In the genomic region with DNA sequence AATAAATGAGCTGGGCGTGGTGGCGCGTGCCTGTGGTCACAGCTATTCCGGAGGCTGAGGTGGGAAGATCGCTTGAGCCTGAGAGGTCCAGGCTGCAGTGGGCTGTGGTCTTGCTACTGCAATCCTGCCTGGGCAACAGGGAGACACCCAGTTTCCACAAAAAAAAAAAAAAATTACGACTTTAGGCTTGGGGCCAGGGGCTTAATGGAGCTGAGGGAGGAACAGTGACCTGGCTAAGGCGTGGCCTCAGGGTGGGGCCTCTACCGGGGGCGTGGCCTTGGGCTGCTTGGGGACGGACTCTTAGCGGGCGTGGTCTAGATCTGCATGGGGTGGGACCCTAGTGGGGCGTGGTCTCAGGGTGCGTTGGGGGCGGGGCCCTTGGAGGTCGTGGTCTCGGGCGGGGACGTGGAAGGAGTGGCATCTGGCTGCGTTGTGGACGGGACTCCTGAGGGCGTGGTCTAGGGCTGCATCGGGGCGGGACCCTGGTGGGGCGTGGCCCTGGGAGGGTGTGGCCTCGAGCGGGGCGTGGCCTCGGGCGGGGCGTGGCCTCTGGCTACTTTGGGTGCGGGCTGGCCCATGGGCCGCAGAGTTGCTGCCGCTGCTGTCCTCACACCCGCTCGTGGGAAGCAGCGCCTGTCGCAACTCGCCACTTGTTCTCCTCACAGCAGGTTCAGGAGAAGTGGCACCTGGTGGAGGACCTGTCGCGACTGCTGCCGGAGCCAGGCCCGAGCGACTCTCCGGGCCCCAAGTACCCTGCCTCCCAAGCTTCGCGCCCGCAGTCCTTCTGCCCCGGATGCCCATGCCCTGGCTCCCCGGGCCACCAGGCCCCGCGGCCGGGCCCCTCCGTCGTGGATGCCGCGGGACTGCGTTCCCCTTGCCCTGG, we compare ENCODE assay signal across 8 cellular contexts. TPM values are rescaled to one million over a fixed set of nuclear protein-coding genes. Genes with fewer than 3 reads are reported as not detected.
DNase-seq lines count a peak whose midpoint lies in the region; ATAC-seq, FAIRE-seq and TF ChIP-seq lines count a peak whose summit lies in the region.

No MANE protein-coding gene starts in this region.

- TF ChIP-seq EP300 in stomach (IDR thresholded peaks at IDR 0.05) = no peak

- TF ChIP-seq CTCF in Caco-2 (IDR thresholded peaks at IDR 0.05; ENCODE audit: insufficient read depth in 1 of 2, low read depth in 1 of 2, low read length in 1 of 2, severe bottlenecking in 1 of 2, unreplicated experiment in 1 of 2) (no peak), endothelial cell of umbilical vein (IDR thresholded peaks at IDR 0.05; ENCODE audit: extremely low read depth in 1 of 2, insufficient read depth in 1 of 2, low read depth in 1 of 2, low read length in 2 of 2) (no peak), stomach (IDR thresholded peaks at IDR 0.05) (no peak)

- DNase-seq in Caco-2 (peak; percentile 93 to 98), endothelial cell of umbilical vein (ENCODE audit: low read depth, low spot score) (peak; percentile 84), stomach (peak; percentile 96)
- peak; percentile 72 for DNase-seq in NK-92 treated with Interleukin-12 subunit alpha and Interleukin-12 subunit beta, amount 100 ng/mL, for 24 hours (lab: John Stamatoyannopoulos, UW)
- peak; percentile 99 for DNase-seq in activated CD4-positive, alpha-beta memory T cell treated with anti-CD3 and anti-CD28 coated beads, Interleukin-2, amount 10 ng/mL, durations not matched to agents 7 days and 5 days
- peak; percentile 91 for DNase-seq in natural killer cell treated with Interleukin-12 subunit alpha and Interleukin-12 subunit beta and Interleukin-15 and Interleukin-18, amount 100 ng/mL, for 72 hours (ENCODE audit: low spot score)

- peaks cover 31% of the 10 kb centered on the region for H3K4me1 ChIP-seq in Caco-2
- H3K4me1 ChIP-seq in endothelial cell of umbilical vein (ENCODE audit: control insufficient read depth, extremely low read depth, insufficient read depth, low read length) = peaks cover 22% of the 10 kb centered on the region
- H3K4me1 ChIP-seq in stomach = peaks cover 32 to 84% (median 50%) of the 10 kb centered on the region in 4 donors

- H3K9me3 ChIP-seq in Caco-2 (no peaks in the 10 kb centered on the region), endothelial cell of umbilical vein (replicated peaks; ENCODE audit: control insufficient read depth, insufficient read depth, low read length) (no peaks in the 10 kb centered on the region), stomach (no peaks in the 10 kb centered on the region)

- CTCF ChIA-PET in Caco-2 (lab: Charles Lee) (interaction anchor here (0.7 to 1.1 kb wide), 2 partner anchors 12 to 36 kb away, joined by 4 to 9 read pairs; no protein-coding TSS in a partner anchor), endothelial cell of umbilical vein (lab: Charles Lee) (interaction anchor here (1.0 to 1.6 kb wide), 2 partner anchors 12 to 36 kb away, joined by 3 to 4 read pairs; a partner anchor contains a TSS)
- CTCF ChIA-PET in activated CD4-positive, alpha-beta memory T cell treated with anti-CD3 and anti-CD28 coated beads, Interleukin-2, amount 10 ng/mL, durations not matched to agents 7 days and 5 days (lab: Charles Lee) = interaction anchor here (0.6 to 8.2 kb wide), 11 partner anchors 9 to 681 kb away, joined by 3 to 106 read pairs (median 5); a partner anchor contains a TSS

- H3K4me2 ChIP-seq in endothelial cell of umbilical vein (ENCODE audit: insufficient read depth, low read length) = peak overlapping the region; percentile 44

- peak; percentile 94 for FAIRE-seq in endothelial cell of umbilical vein (lab: Jason Lieb, UNC)

- dilution Hi-C loops in endothelial cell of umbilical vein (cut with MboI; ENCODE audit: extremely low pct_ligation_motif_present, low sequenced_read_pairs) = no loop called here

- H3K9me3 Mint-ChIP-seq in Caco-2 (ENCODE audit: unreplicated experiment) = no peaks in the 10 kb centered on the region
- H3K9me3 Mint-ChIP-seq in activated CD4-positive, alpha-beta memory T cell treated with anti-CD3 and anti-CD28 coated beads, Interleukin-2, amount 10 ng/mL, durations not matched to agents 7 days and 5 days = no peaks in the 10 kb centered on the region
- H3K9me3 Mint-ChIP-seq in natural killer cell treated with Interleukin-12 subunit alpha and Interleukin-12 subunit beta and Interleukin-15 and Interleukin-18, amount 100 ng/mL, for 72 hours = no peaks in the 10 kb centered on the region

- no peak overlapping the region for H3K4me3 Mint-ChIP-seq in Caco-2 (ENCODE audit: unreplicated experiment)
- H3K4me3 Mint-ChIP-seq in activated CD4-positive, alpha-beta memory T cell treated with anti-CD3 and anti-CD28 coated beads, Interleukin-2, amount 10 ng/mL, durations not matched to agents 7 days and 5 days = peak overlapping the region; percentile 15
- H3K4me3 Mint-ChIP-seq in natural killer cell treated with Interleukin-12 subunit alpha and Interleukin-12 subunit beta and Interleukin-15 and Interleukin-18, amount 100 ng/mL, for 72 hours = peak overlapping the region; percentile 56

- peak overlapping the region; percentile 80 for H2AFZ ChIP-seq in endothelial cell of umbilical vein (ENCODE audit: low read depth, low read length)

- H3K36me3 ChIP-seq in Caco-2 (ENCODE audit: control insufficient read depth, insufficient read depth, low read length) (no peaks in the 10 kb centered on the region), endothelial cell of umbilical vein (ENCODE audit: control insufficient read depth in 2 of 2, extremely low read depth in 1 of 2, insufficient read depth in 2 of 2, low read length in 2 of 2) (no peaks in the 10 kb centered on the region), stomach (peaks cover 0 to 3% (median 0%) of the 10 kb centered on the region in 4 donors)

- ATAC-seq in GM19467 (IDR thresholded peaks at IDR 0.05; ENCODE audit: unreplicated experiment) = peak; percentile 65
- ATAC-seq in HG03558 (IDR thresholded peaks at IDR 0.05; ENCODE audit: extremely low read depth, unreplicated experiment) = peak; percentile 58
- peak; percentile 94 to 95 for ATAC-seq in natural killer cell treated with Interleukin-12 subunit alpha and Interleukin-12 subunit beta and Interleukin-15 and Interleukin-18, amount 100 ng/mL, for 72 hours

- H3K4me3 ChIP-seq in Caco-2 (ENCODE audit: low read depth, low read length) = no peak overlapping the region
- peak overlapping the region in 1 of 3 experiments; percentile 1 for H3K4me3 ChIP-seq in endothelial cell of umbilical vein (replicated peaks in 1 of 3; ENCODE audit: insufficient read depth in 1 of 3, low read depth in 1 of 3, low read length in 3 of 3)
- H3K4me3 ChIP-seq in stomach = peak overlapping the region; percentile 13 to 22 (median 20)

- H4K20me1 ChIP-seq in endothelial cell of umbilical vein (replicated peaks; ENCODE audit: control insufficient read depth, extremely low read depth, insufficient read depth, low read length) = no peaks in the 10 kb centered on the region

- H3K27ac ChIP-seq in endothelial cell of umbilical vein (ENCODE audit: insufficient read depth, low read depth, low read length) (no peak overlapping the region), stomach (peak overlapping the region; percentile 22 to 52 (median 48))

- TF ChIP-seq POLR2A in endothelial cell of umbilical vein (IDR thresholded peaks at IDR 0.05; ENCODE audit: low read depth, low read length) (peak; percentile 51), stomach (IDR thresholded peaks at IDR 0.05) (no peak)

- WGBS in stomach, 5 donors = 16 to 27% (median 22%) methylated on average over 31 to 58 of the region's 58 CpGs

- peaks cover 5% of the 10 kb centered on the region for H3K4me1 Mint-ChIP-seq in Caco-2 (ENCODE audit: low read depth, unreplicated experiment)
- H3K4me1 Mint-ChIP-seq in activated CD4-positive, alpha-beta memory T cell treated with anti-CD3 and anti-CD28 coated beads, Interleukin-2, amount 10 ng/mL, durations not matched to agents 7 days and 5 days = peaks cover 65% of the 10 kb centered on the region
- peaks cover 33 to 50% of the 10 kb centered on the region in 2 donors for H3K4me1 Mint-ChIP-seq in natural killer cell treated with Interleukin-12 subunit alpha and Interleukin-12 subunit beta and Interleukin-15 and Interleukin-18, amount 100 ng/mL, for 72 hours (ENCODE audit: low read depth in 2 of 2)

- H3K36me3 Mint-ChIP-seq in Caco-2 (ENCODE audit: insufficient read depth, unreplicated experiment) = peaks cover 8% of the 10 kb centered on the region
- H3K36me3 Mint-ChIP-seq in activated CD4-positive, alpha-beta memory T cell treated with anti-CD3 and anti-CD28 coated beads, Interleukin-2, amount 10 ng/mL, durations not matched to agents 7 days and 5 days (ENCODE audit: low read depth) = peaks cover 56% of the 10 kb centered on the region
- H3K36me3 Mint-ChIP-seq in natural killer cell treated with Interleukin-12 subunit alpha and Interleukin-12 subunit beta and Interleukin-15 and Interleukin-18, amount 100 ng/mL, for 72 hours = peaks cover 9% of the 10 kb centered on the region

- H3K27me3 ChIP-seq in Caco-2 (replicated peaks; ENCODE audit: control insufficient read depth, insufficient read depth, low read length) (no peaks in the 10 kb centered on the region), endothelial cell of umbilical vein (ENCODE audit: control insufficient read depth in 2 of 2, insufficient read depth in 2 of 2, low read length in 2 of 2) (no peaks in the 10 kb centered on the region), stomach (no peaks in the 10 kb centered on the region)

- intact Hi-C loops in Caco-2 (cut with micrococcal nuclease; ENCODE audit: unreplicated experiment) = loop anchor here (1.0 kb wide), 1 partner anchor 11 kb away; no protein-coding TSS in a partner anchor
- intact Hi-C loops in endothelial cell of umbilical vein (cut with micrococcal nuclease) = loop anchor here (1.0 to 2.0 kb wide), 3 partner anchors 11 to 47 kb away; a partner anchor contains a TSS
- intact Hi-C loops in stomach (cut with DNase I; ENCODE audit: low total_unique reads) = no loop called here

- H3K9ac ChIP-seq in endothelial cell of umbilical vein (replicated peaks; ENCODE audit: extremely low read depth, insufficient read depth, low read length) = no peak overlapping the region

- H3K79me2 ChIP-seq in endothelial cell of umbilical vein (ENCODE audit: control insufficient read depth, insufficient read depth, low read length) = no peaks in the 10 kb centered on the region

- POLR2A ChIA-PET in Caco-2 (lab: Charles Lee) (interaction anchor here (0.6 to 0.8 kb wide), 3 partner anchors 19 to 46 kb away, joined by 3 to 4 read pairs (median 3); a partner anchor contains a TSS), endothelial cell of umbilical vein (lab: Charles Lee) (no interaction called here)
- POLR2A ChIA-PET in activated CD4-positive, alpha-beta memory T cell treated with anti-CD3 and anti-CD28 coated beads, Interleukin-2, amount 10 ng/mL, durations not matched to agents 7 days and 5 days (lab: Charles Lee) = interaction anchor here (0.7 to 14.6 kb wide), 16 partner anchors 12 to 241 kb away, joined by 3 to 332 read pairs (median 4); a partner anchor contains a TSS

- no TSS peak for BruUV-seq in Caco-2 (replicated peaks; lab: Mats Ljungman, UMichigan)
- no TSS peak for BruUV-seq in endothelial cell of umbilical vein (replicated peaks; lab: Mats Ljungman, UMichigan)

- no peaks in the 10 kb centered on the region for H3K9me1 ChIP-seq in endothelial cell of umbilical vein (replicated peaks; ENCODE audit: control insufficient read depth, extremely low read depth, insufficient read depth, low read length)

- H3K27ac Mint-ChIP-seq in Caco-2 (ENCODE audit: unreplicated experiment) = peak overlapping the region; percentile 83
- H3K27ac Mint-ChIP-seq in activated CD4-positive, alpha-beta memory T cell treated with anti-CD3 and anti-CD28 coated beads, Interleukin-2, amount 10 ng/mL, durations not matched to agents 7 days and 5 days = peak overlapping the region; percentile 82
- H3K27ac Mint-ChIP-seq in natural killer cell treated with Interleukin-12 subunit alpha and Interleukin-12 subunit beta and Interleukin-15 and Interleukin-18, amount 100 ng/mL, for 72 hours = peak overlapping the region; percentile 34 to 53

- no peaks in the 10 kb centered on the region for H3K27me3 Mint-ChIP-seq in Caco-2 (ENCODE audit: insufficient read depth, unreplicated experiment)
- H3K27me3 Mint-ChIP-seq in activated CD4-positive, alpha-beta memory T cell treated with anti-CD3 and anti-CD28 coated beads, Interleukin-2, amount 10 ng/mL, durations not matched to agents 7 days and 5 days = no peaks in the 10 kb centered on the region
- no peaks in the 10 kb centered on the region for H3K27me3 Mint-ChIP-seq in natural killer cell treated with Interleukin-12 subunit alpha and Interleukin-12 subunit beta and Interleukin-15 and Interleukin-18, amount 100 ng/mL, for 72 hours

RNA-seq across cellular contexts. Expression of a gene that starts 5.8 kb away (rescaled TPM):
- not detected in 2 replicates for total RNA-seq in Caco-2 (2022)
- not detected for total RNA-seq in activated CD4-positive, alpha-beta memory T cell treated with anti-CD3 and anti-CD28 coated beads, Interleukin-2, amount 10 ng/mL, durations not matched to agents 7 days and 5 days
- not detected in 2 replicates for total RNA-seq in endothelial cell of umbilical vein
- not detected in 2 replicates for polyA plus RNA-seq in endothelial cell of umbilical vein
- not detected in 2 replicates for polyA plus RNA-seq in endothelial cell of umbilical vein (2011; cell fraction: cytosol; rRNA removed)
- polyA plus RNA-seq in endothelial cell of umbilical vein (2011; cell fraction: nucleus; rRNA removed) = not detected in 2 replicates
- not detected in 2 replicates for polyA plus RNA-seq in endothelial cell of umbilical vein (2012)
- polyA minus RNA-seq in endothelial cell of umbilical vein = not detected in 2 replicates
- polyA minus RNA-seq in endothelial cell of umbilical vein (2011; cell fraction: cytosol; rRNA and poly(A)+ RNA removed) = not detected
- not detected in 2 replicates for polyA minus RNA-seq in endothelial cell of umbilical vein (2011; cell fraction: nucleus; rRNA and poly(A)+ RNA removed)
- not detected for total RNA-seq in natural killer cell treated with Interleukin-12 subunit alpha and Interleukin-12 subunit beta and Interleukin-15 and Interleukin-18, amount 100 ng/mL, for 72 hours
- total RNA-seq in stomach = not detected
- polyA plus RNA-seq in stomach = under 1 TPM in 1 of 3 donors, not detected in 2; 0.08 TPM

RNA-seq across cellular contexts. Expression of a gene that starts 9.8 kb away (rescaled TPM):
- not detected in 2 replicates for total RNA-seq in Caco-2 (2022)
- 100 to 1,000 TPM; 316 to 334 TPM for total RNA-seq in activated CD4-positive, alpha-beta memory T cell treated with anti-CD3 and anti-CD28 coated beads, Interleukin-2, amount 10 ng/mL, durations not matched to agents 7 days and 5 days
- total RNA-seq in endothelial cell of umbilical vein = 0.99 and 1.3 TPM in 2 replicates
- polyA plus RNA-seq in endothelial cell of umbilical vein = 0.07 and 0.16 TPM in 2 replicates
- polyA plus RNA-seq in endothelial cell of umbilical vein (2011; cell fraction: cytosol; rRNA removed) = 0.04 and 0.08 TPM in 2 replicates
- polyA plus RNA-seq in endothelial cell of umbilical vein (2011; cell fraction: nucleus; rRNA removed) = 0.29 and 0.32 TPM in 2 replicates
- not detected in 2 replicates for polyA plus RNA-seq in endothelial cell of umbilical vein (2012)
- 0.08 TPM in 1 of 2 replicates, not detected in the other for polyA minus RNA-seq in endothelial cell of umbilical vein
- not detected for polyA minus RNA-seq in endothelial cell of umbilical vein (2011; cell fraction: cytosol; rRNA and poly(A)+ RNA removed)
- polyA minus RNA-seq in endothelial cell of umbilical vein (2011; cell fraction: nucleus; rRNA and poly(A)+ RNA removed) = 0.14 TPM in 1 of 2 replicates, not detected in the other
- 100 to 1,000 TPM in 1 of 2 donors, 10 to 100 TPM in 1; 87.1 to 209 TPM for total RNA-seq in natural killer cell treated with Interleukin-12 subunit alpha and Interleukin-12 subunit beta and Interleukin-15 and Interleukin-18, amount 100 ng/mL, for 72 hours
- 10 to 100 TPM in 2 of 5 donors, 1 to 10 TPM in 3; 4.1 to 19.8 (median 7.8) TPM for total RNA-seq in stomach
- polyA plus RNA-seq in stomach = 1 to 10 TPM; 1.6 to 3.3 (median 2.4) TPM

RNA-seq across cellular contexts. Expression of a gene that starts 11.9 kb away (rescaled TPM):
- total RNA-seq in Caco-2 (2022) = 77.7 and 84.7 TPM in 2 replicates
- 100 to 1,000 TPM; 460 to 463 TPM for total RNA-seq in activated CD4-positive, alpha-beta memory T cell treated with anti-CD3 and anti-CD28 coated beads, Interleukin-2, amount 10 ng/mL, durations not matched to agents 7 days and 5 days
- 58.0 and 72.4 TPM in 2 replicates for total RNA-seq in endothelial cell of umbilical vein
- polyA plus RNA-seq in endothelial cell of umbilical vein = 23.2 and 26.7 TPM in 2 replicates
- polyA plus RNA-seq in endothelial cell of umbilical vein (2011; cell fraction: cytosol; rRNA removed) = 7.1 and 11.0 TPM in 2 replicates
- polyA plus RNA-seq in endothelial cell of umbilical vein (2011; cell fraction: nucleus; rRNA removed) = 51.1 and 62.2 TPM in 2 replicates
- 13.7 and 26.4 TPM in 2 replicates for polyA plus RNA-seq in endothelial cell of umbilical vein (2012)
- polyA minus RNA-seq in endothelial cell of umbilical vein = 14.8 and 17.1 TPM in 2 replicates
- polyA minus RNA-seq in endothelial cell of umbilical vein (2011; cell fraction: cytosol; rRNA and poly(A)+ RNA removed) = 36.7 TPM
- polyA minus RNA-seq in endothelial cell of umbilical vein (2011; cell fraction: nucleus; rRNA and poly(A)+ RNA removed) = 17.9 and 26.0 TPM in 2 replicates
- 100 to 1,000 TPM; 282 to 351 TPM for total RNA-seq in natural killer cell treated with Interleukin-12 subunit alpha and Interleukin-12 subunit beta and Interleukin-15 and Interleukin-18, amount 100 ng/mL, for 72 hours
- 100 to 1,000 TPM in 1 of 5 donors, 10 to 100 TPM in 4; 29.9 to 223 (median 46.1) TPM for total RNA-seq in stomach
- 10 to 100 TPM in 2 of 3 donors, 1 to 10 TPM in 1; 9.2 to 43.5 (median 17.9) TPM for polyA plus RNA-seq in stomach

RNA-seq across cellular contexts. Expression of a gene that starts 28.0 kb away (rescaled TPM):
- total RNA-seq in Caco-2 (2022) (169 and 193 TPM in 2 replicates), endothelial cell of umbilical vein (58.6 and 65.9 TPM in 2 replicates), stomach (100 to 1,000 TPM in 1 of 5 donors, 10 to 100 TPM in 4; 28.6 to 219 (median 44.9) TPM)
- 10 to 100 TPM; 63.6 to 64.0 TPM for total RNA-seq in activated CD4-positive, alpha-beta memory T cell treated with anti-CD3 and anti-CD28 coated beads, Interleukin-2, amount 10 ng/mL, durations not matched to agents 7 days and 5 days
- polyA plus RNA-seq in endothelial cell of umbilical vein (281 and 431 TPM in 2 replicates), stomach (100 to 1,000 TPM in 1 of 3 donors, 10 to 100 TPM in 2; 36.0 to 151 (median 71.7) TPM)
- polyA plus RNA-seq in endothelial cell of umbilical vein (2011; cell fraction: cytosol; rRNA removed) = 97.5 and 128 TPM in 2 replicates
- 46.6 and 51.0 TPM in 2 replicates for polyA plus RNA-seq in endothelial cell of umbilical vein (2011; cell fraction: nucleus; rRNA removed)
- polyA plus RNA-seq in endothelial cell of umbilical vein (2012) = 63.4 and 110 TPM in 2 replicates
- polyA minus RNA-seq in endothelial cell of umbilical vein = 144 and 146 TPM in 2 replicates
- polyA minus RNA-seq in endothelial cell of umbilical vein (2011; cell fraction: cytosol; rRNA and poly(A)+ RNA removed) = 62.3 TPM
- polyA minus RNA-seq in endothelial cell of umbilical vein (2011; cell fraction: nucleus; rRNA and poly(A)+ RNA removed) = 15.9 and 17.9 TPM in 2 replicates
- total RNA-seq in natural killer cell treated with Interleukin-12 subunit alpha and Interleukin-12 subunit beta and Interleukin-15 and Interleukin-18, amount 100 ng/mL, for 72 hours = 100 to 1,000 TPM in 1 of 2 donors, 10 to 100 TPM in 1; 84.9 to 120 TPM

RNA-seq across cellular contexts. Expression of a gene that starts 46.4 kb away (rescaled TPM):
- total RNA-seq in Caco-2 (2022) = 171 and 190 TPM in 2 replicates
- total RNA-seq in activated CD4-positive, alpha-beta memory T cell treated with anti-CD3 and anti-CD28 coated beads, Interleukin-2, amount 10 ng/mL, durations not matched to agents 7 days and 5 days = 100 to 1,000 TPM; 109 to 117 TPM
- 110 and 111 TPM in 2 replicates for total RNA-seq in endothelial cell of umbilical vein
- polyA plus RNA-seq in endothelial cell of umbilical vein = 159 and 174 TPM in 2 replicates
- 132 and 151 TPM in 2 replicates for polyA plus RNA-seq in endothelial cell of umbilical vein (2011; cell fraction: cytosol; rRNA removed)
- polyA plus RNA-seq in endothelial cell of umbilical vein (2011; cell fraction: nucleus; rRNA removed) = 73.7 and 83.5 TPM in 2 replicates
- polyA plus RNA-seq in endothelial cell of umbilical vein (2012) = 55.8 and 72.4 TPM in 2 replicates
- 65.8 and 76.3 TPM in 2 replicates for polyA minus RNA-seq in endothelial cell of umbilical vein
- 114 TPM for polyA minus RNA-seq in endothelial cell of umbilical vein (2011; cell fraction: cytosol; rRNA and poly(A)+ RNA removed)
- polyA minus RNA-seq in endothelial cell of umbilical vein (2011; cell fraction: nucleus; rRNA and poly(A)+ RNA removed) = 23.5 and 26.9 TPM in 2 replicates
- total RNA-seq in natural killer cell treated with Interleukin-12 subunit alpha and Interleukin-12 subunit beta and Interleukin-15 and Interleukin-18, amount 100 ng/mL, for 72 hours = 100 to 1,000 TPM in 1 of 2 donors, 10 to 100 TPM in 1; 66.8 to 138 TPM
- total RNA-seq in stomach = 10 to 100 TPM in 4 of 5 donors, 1 to 10 TPM in 1; 4.5 to 35.6 (median 17.8) TPM
- 10 to 100 TPM in 2 of 3 donors, 1 to 10 TPM in 1; 8.7 to 38.1 (median 17.7) TPM for polyA plus RNA-seq in stomach

Comparison
In these comparisons a context has a peak if more than half of its experiments do, and no peak if none do; other contexts are left out.
1. RNA of a gene that starts 9.8 kb away (total RNA-seq): 316 to 334 TPM in activated CD4-positive, alpha-beta memory T cell treated with anti-CD3 and anti-CD28 coated beads, Interleukin-2, amount 10 ng/mL, durations not matched to agents 7 days and 5 days and 87.1 to 209 TPM in natural killer cell treated with Interleukin-12 subunit alpha and Interleukin-12 subunit beta and Interleukin-15 and Interleukin-18, amount 100 ng/mL, for 72 hours; 4.1 to 19.8 TPM in stomach, 0.99 to 1.3 TPM in endothelial cell of umbilical vein and not detected in Caco-2; every median in the first group is over 4 times any median in the second.
2. Peak in every context shown above with its lines, with median percentiles within 50 percentile points of each other: DNase-seq, H3K27ac Mint-ChIP-seq and ATAC-seq.